ENCODE assay signal across 16 cellular contexts in the genomic region with DNA sequence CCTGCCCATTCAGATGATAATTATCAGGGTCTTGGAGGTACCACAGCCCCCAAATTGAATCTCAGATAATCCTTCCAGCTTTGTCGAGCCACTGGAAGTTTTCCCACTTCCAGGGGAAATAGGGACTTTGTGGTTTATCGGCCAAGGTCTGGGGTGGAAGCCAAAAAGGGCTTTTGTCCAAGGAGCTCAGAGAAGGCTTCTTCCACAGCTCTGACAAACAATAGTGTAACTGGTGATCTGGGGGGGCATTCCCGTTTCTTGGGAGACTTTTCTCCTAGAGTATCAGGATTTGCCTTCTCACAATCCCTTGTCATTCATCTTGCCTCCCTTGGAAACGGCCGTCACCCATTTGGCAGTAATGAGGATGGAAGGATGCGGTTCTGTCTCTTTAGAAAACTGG. TPM values are rescaled to one million over a fixed set of nuclear protein-coding genes. Genes with fewer than 3 reads are reported as not detected.
DNase-seq lines count a peak whose midpoint lies in the region; ATAC-seq and TF ChIP-seq lines count a peak whose summit lies in the region.
"Had no signal": no experiment of that assay in that cellular context is flagged by ENCODE, and none has a peak within 500 bp of the region (broad histone marks: within the 10 kb centered on the region; RNA-seq: fewer than 3 reads in every experiment).

No MANE protein-coding gene starts in this region.

- no peaks in the 10 kb centered on the region for H3K36me3 ChIP-seq in neural progenitor cell

- H3K27ac ChIP-seq in neural progenitor cell: peak overlapping the region; percentile 14
- H3K27ac ChIP-seq: C4-2B had no signal

- peaks cover 4% of the 10 kb centered on the region for H3K9me3 Mint-ChIP-seq in neural progenitor cell

- DNase-seq in Ammon's horn (ENCODE audit: low spot score): peak; percentile 65
- DNase-seq in anterior cingulate cortex (lab: John Stamatoyannopoulos, UW): peak in 37 of 58 donors; percentile 11 to 83 (median 43)
- peak; percentile 71 for DNase-seq in globus pallidus (ENCODE audit: low spot score)
- DNase-seq in neural progenitor cell (ENCODE audit: low spot score): peak; percentile 51
- DNase-seq in DMS153 treated with DMSO at 0.1 percent for 48 hours (lab: John Stamatoyannopoulos, UW; ENCODE audit: unreplicated experiment): no peak
- no peak for DNase-seq in dermis blood vessel endothelial cell
- DNase-seq: DMS153, HCEC 1CT, MV-4-11, NCI-H1417 treated with DMSO at 0.1 percent for 48 hours, NCI-H2029 treated with DMSO at 0.1 percent for 48 hours, NCI-H524 treated with DMSO at 0.1 percent for 48 hours had no signal

- no peak for ATAC-seq in HG03469 (IDR thresholded peaks at IDR 0.05; ENCODE audit: unreplicated experiment)
- ATAC-seq in HG03175 (IDR thresholded peaks at IDR 0.05; ENCODE audit: unreplicated experiment): no peak
- ATAC-seq: GM12878 had no signal

- peak overlapping the region; percentile 65 for H3K4me2 ChIP-seq in neural progenitor cell

- peaks cover 3% of the 10 kb centered on the region for H3K27me3 Mint-ChIP-seq in neural progenitor cell (ENCODE audit: insufficient read depth, low read depth)

- peak overlapping the region; percentile 15 for H3K4me3 ChIP-seq in neural progenitor cell
- H3K4me3 ChIP-seq: GM12878 had no signal

- peak overlapping the region; percentile 95 for H3K27ac Mint-ChIP-seq in neural progenitor cell

- peak overlapping the region; percentile 57 for H3K4me3 Mint-ChIP-seq in neural progenitor cell

- H3K27me3 ChIP-seq in neural progenitor cell: no peaks in the 10 kb centered on the region

- peaks cover 82% of the 10 kb centered on the region for H3K4me1 Mint-ChIP-seq in neural progenitor cell

- no peaks in the 10 kb centered on the region for H3K9me3 ChIP-seq in neural progenitor cell (ENCODE audit: low read depth)

- H3F3A ChIP-seq in neural progenitor cell (ENCODE audit: low read depth): peaks cover 25% of the 10 kb centered on the region

- H3K4me1 ChIP-seq in neural progenitor cell: peaks cover 39% of the 10 kb centered on the region

- peaks cover 21% of the 10 kb centered on the region for H3K36me3 Mint-ChIP-seq in neural progenitor cell

- H2AFZ ChIP-seq in neural progenitor cell (replicated peaks): no peak overlapping the region

- peaks cover 48% of the 10 kb centered on the region for H4K20me1 ChIP-seq in neural progenitor cell (ENCODE audit: low read depth)

- no peak for TF ChIP-seq CTCF in neural progenitor cell (IDR thresholded peaks at IDR 0.05)

- H3K79me2 ChIP-seq in neural progenitor cell (ENCODE audit: low read depth): peaks cover 19% of the 10 kb centered on the region

- H3K9ac ChIP-seq in neural progenitor cell: no peak overlapping the region

RNA-seq across cellular contexts. Expression of gene SRGAP3, which starts 18.4 kb away (rescaled TPM):
- total RNA-seq in neural progenitor cell (ENCODE audit: low replicate concordance): 35.7 and 59.3 TPM in 2 replicates
- total RNA-seq in dermis blood vessel endothelial cell: 3.4 and 7.1 TPM in 2 replicates

Comparison
In these comparisons a context has a peak if more than half of its experiments do, and no peak if none do; other contexts are left out.
1. DNase-seq: peak in Ammon's horn (single experiment), anterior cingulate cortex (37 of 58), globus pallidus (single experiment) and neural progenitor cell (single experiment); none in DMS153 treated with DMSO at 0.1 percent for 48 hours (single experiment) and dermis blood vessel endothelial cell (single experiment).